Comparison of ENCODE assay signal across 8 cellular contexts in genomic region chr14:105420141-105420975, GRCh38. TPM values are rescaled to one million over a fixed set of nuclear protein-coding genes. Genes with fewer than 3 reads are reported as not detected.
DNase-seq lines count a peak whose midpoint lies in the region; TF ChIP-seq lines count a peak whose summit lies in the region.

No MANE protein-coding gene starts in this region.

- H3K9me3 ChIP-seq in HUES48 (ENCODE audit: control insufficient read depth, insufficient read depth, low read length): no peaks in the 10 kb centered on the region
- no peaks in the 10 kb centered on the region for H3K9me3 ChIP-seq in uterus

- no peaks in the 10 kb centered on the region for H3K27me3 ChIP-seq in HUES48 (ENCODE audit: control insufficient read depth, insufficient read depth, low read length)
- no peaks in the 10 kb centered on the region for H3K27me3 ChIP-seq in mesendoderm (ENCODE audit: insufficient read depth, low read length, poor library complexity)
- H3K27me3 ChIP-seq in uterus: no peaks in the 10 kb centered on the region

- H3K4me2 ChIP-seq in mesendoderm (ENCODE audit: low read length): peak overlapping the region; percentile 98

- H3K9me3 Mint-ChIP-seq in brain: peaks cover 0 to 2% (median 0%) of the 10 kb centered on the region in 5 experiments

- H3K23ac ChIP-seq in mesendoderm (ENCODE audit: low read length): peak overlapping the region; percentile 94

- peaks cover 47% of the 10 kb centered on the region for H3K79me2 ChIP-seq in mesendoderm (ENCODE audit: control insufficient read depth, insufficient read depth, low read length)

- no peak overlapping the region for H2BK15ac ChIP-seq in mesendoderm (replicated peaks; ENCODE audit: low read depth)

- no peak for DNase-seq in AG09309 (ENCODE audit: low read depth)
- no peak for DNase-seq in mesendoderm
- no peak for DNase-seq in uterus
- no peak for DNase-seq in activated gamma-delta T cell (lab: John Stamatoyannopoulos, UW)
- DNase-seq in HPDE6-E6E7 (ENCODE audit: extremely low spot score): no peak
- no peak for DNase-seq in stimulated activated CD4-positive, alpha-beta T cell treated with anti-CD3 and anti-CD28 coated beads, Interleukin-2, amount 100 ng/mL, for 48 hours

- no peak overlapping the region for H2BK5ac ChIP-seq in mesendoderm (ENCODE audit: low read length)

- H3K4me3 ChIP-seq in AG09309 (ENCODE audit: control insufficient read depth, low read depth, low read length): peak overlapping the region; percentile 82
- H3K4me3 ChIP-seq in HUES48 (ENCODE audit: low read depth, low read length): peak overlapping the region; percentile 90
- H3K4me3 ChIP-seq in mesendoderm (ENCODE audit: low read length): peak overlapping the region; percentile 88
- H3K4me3 ChIP-seq in uterus: peak overlapping the region; percentile 71 to 87

- H2AK5ac ChIP-seq in mesendoderm (ENCODE audit: low read length): peak overlapping the region; percentile 65

- peak overlapping the region; percentile 85 to 93 (median 88) for H3K4me3 Mint-ChIP-seq in brain

- WGBS in mesendoderm (ENCODE audit: extremely low coverage, insufficient coverage, low lambda C conversion rate): no CpG with 5 or more reads among the region's 61 CpGs

- no peak for TF ChIP-seq POLR2A in uterus (IDR thresholded peaks at IDR 0.05)

- peak overlapping the region; percentile 86 to 97 (median 87) for H3K27ac Mint-ChIP-seq in brain

- H3K56ac ChIP-seq in mesendoderm (ENCODE audit: low read length): peak overlapping the region; percentile 94

- H2BK120ac ChIP-seq in mesendoderm (ENCODE audit: low read depth, low read length): peak overlapping the region; percentile 86

- H3K27ac ChIP-seq in HUES48 (ENCODE audit: low read depth, low read length) (peak overlapping the region; percentile 73), mesendoderm (ENCODE audit: low read depth, low read length) (peak overlapping the region; percentile 38), uterus (peak overlapping the region; percentile 72 to 81)

- peaks cover 14% of the 10 kb centered on the region for H3K4me1 ChIP-seq in HUES48 (ENCODE audit: control insufficient read depth, insufficient read depth, low read length)
- peaks cover 4% of the 10 kb centered on the region for H3K4me1 ChIP-seq in mesendoderm (ENCODE audit: control insufficient read depth, low read depth, low read length)
- H3K4me1 ChIP-seq in uterus: peaks cover 7 to 23% of the 10 kb centered on the region in 2 donors

- H3K27me3 Mint-ChIP-seq in brain: peaks cover 12% of the 10 kb centered on the region

- H3K36me3 Mint-ChIP-seq in brain: peaks cover 19% of the 10 kb centered on the region

- intact Hi-C loops in uterus (cut with DNase I; ENCODE audit: low total_unique reads): no loop called here

- H3K18ac ChIP-seq in mesendoderm (ENCODE audit: low read length): peak overlapping the region; percentile 97

- peaks cover 14% of the 10 kb centered on the region for H3K79me1 ChIP-seq in mesendoderm (ENCODE audit: low read length)

- H3K4me1 Mint-ChIP-seq in brain: peaks cover 45% of the 10 kb centered on the region

- H4K5ac ChIP-seq in mesendoderm (ENCODE audit: low read length): no peak overlapping the region

- H3K4ac ChIP-seq in mesendoderm (ENCODE audit: low read depth, low read length): peak overlapping the region; percentile 96

- H4K8ac ChIP-seq in mesendoderm (ENCODE audit: low read depth, low read length): no peak overlapping the region

- TF ChIP-seq CTCF in AG09309 (IDR thresholded peaks at IDR 0.05; ENCODE audit: control insufficient read depth, insufficient read depth, low read depth, low read length, missing control alignments): no peak
- TF ChIP-seq CTCF in brain (conservative IDR thresholded peaks at IDR 0.05): no peak
- TF ChIP-seq CTCF in uterus (IDR thresholded peaks at IDR 0.05): no peak

- H3K9ac ChIP-seq in HUES48 (ENCODE audit: low read depth, low read length) (peak overlapping the region; percentile 86), mesendoderm (ENCODE audit: low read length) (peak overlapping the region; percentile 98)

- H3K36me3 ChIP-seq in HUES48 (ENCODE audit: control insufficient read depth, insufficient read depth, low read length): peaks cover 22% of the 10 kb centered on the region
- H3K36me3 ChIP-seq in mesendoderm (ENCODE audit: control insufficient read depth, insufficient read depth, low read length): no peaks in the 10 kb centered on the region
- H3K36me3 ChIP-seq in uterus: no peaks in the 10 kb centered on the region

RNA-seq across cellular contexts. Expression of gene MTA1, which starts 0.7 kb away (rescaled TPM):
- polyA plus RNA-seq in brain (ENCODE audit: insufficient read depth, low read depth, low replicate concordance): 96.6 TPM
- 125 TPM for polyA plus RNA-seq in mesendoderm (2013, experiment 1 of 2)
- polyA plus RNA-seq in mesendoderm (2013, experiment 2 of 2): 136 TPM
- total RNA-seq in uterus: 100 to 1,000 TPM in 2 of 4 donors, 10 to 100 TPM in 2; 62.9 to 218 (median 108) TPM

RNA-seq across cellular contexts. Expression of gene TEX22, which starts 22.0 kb away (rescaled TPM):
- polyA plus RNA-seq in brain (ENCODE audit: insufficient read depth, low read depth, low replicate concordance): 0.41 TPM
- polyA plus RNA-seq in mesendoderm (2013, experiment 1 of 2): 0.04 TPM
- polyA plus RNA-seq in mesendoderm (2013, experiment 2 of 2): 0.04 TPM
- total RNA-seq in uterus: 1 to 10 TPM in 2 of 4 donors, not detected in 2; 1.1 to 3.8 TPM

RNA-seq across cellular contexts. Expression of gene CRIP2, which starts 54.3 kb away (rescaled TPM):
- polyA plus RNA-seq in brain (ENCODE audit: insufficient read depth, low read depth, low replicate concordance): 360 TPM
- polyA plus RNA-seq in mesendoderm (2013, experiment 1 of 2): 8.3 TPM
- 7.8 TPM for polyA plus RNA-seq in mesendoderm (2013, experiment 2 of 2)
- total RNA-seq in uterus: 100 to 1,000 TPM in 3 of 4 donors, 10 to 100 TPM in 1; 76.1 to 377 (median 163) TPM
